ENCODE assay signal across 8 cellular contexts in genomic region chr5:55993628-55994501, GRCh38. TPM values are rescaled to one million over a fixed set of nuclear protein-coding genes. Genes with fewer than 3 reads are reported as not detected.
DNase-seq lines count a peak whose midpoint lies in the region; ATAC-seq and TF ChIP-seq lines count a peak whose summit lies in the region.

No MANE protein-coding gene starts in this region.

- no peak for TF ChIP-seq CTCF in VCaP (conservative IDR thresholded peaks at IDR 0.05)
- no peak for TF ChIP-seq CTCF in fibroblast of villous mesenchyme (IDR thresholded peaks at IDR 0.05; ENCODE audit: insufficient read depth, low read depth, low read length)
- TF ChIP-seq CTCF in retinal pigment epithelial cell (conservative IDR thresholded peaks at IDR 0.05; ENCODE audit: low read depth, low read length), result no peak

- peak overlapping the region; percentile 94 for H3K27ac ChIP-seq in VCaP

- peak; percentile 50 for DNase-seq in DMS53 (lab: John Stamatoyannopoulos, UW)
- DNase-seq in DMS53 treated with DMSO at 0.1 percent for 48 hours (lab: John Stamatoyannopoulos, UW; ENCODE audit: unreplicated experiment), result no peak
- DNase-seq in fibroblast of villous mesenchyme (ENCODE audit: low read depth), result no peak
- no peak for DNase-seq in retinal pigment epithelial cell (ENCODE audit: low read depth)
- DNase-seq in SIG-M5 (lab: John Stamatoyannopoulos, UW), result no peak
- no peak for DNase-seq in NCI-H2227 (lab: John Stamatoyannopoulos, UW; ENCODE audit: unreplicated experiment)

- ATAC-seq in HG03135 (IDR thresholded peaks at IDR 0.05; ENCODE audit: unreplicated experiment), result no peak

- H3K4me3 ChIP-seq in fibroblast of villous mesenchyme (ENCODE audit: low read depth, low read length) (peak overlapping the region; percentile 68), retinal pigment epithelial cell (ENCODE audit: low read length) (peak overlapping the region; percentile 65)

RNA-seq across cellular contexts. Expression of gene IL6ST, which starts 0.9 kb away (rescaled TPM):
- 281 and 557 TPM in 2 replicates for total RNA-seq in fibroblast of villous mesenchyme
